Comparison of ENCODE assay signal across 1 cellular context in the genomic region with DNA sequence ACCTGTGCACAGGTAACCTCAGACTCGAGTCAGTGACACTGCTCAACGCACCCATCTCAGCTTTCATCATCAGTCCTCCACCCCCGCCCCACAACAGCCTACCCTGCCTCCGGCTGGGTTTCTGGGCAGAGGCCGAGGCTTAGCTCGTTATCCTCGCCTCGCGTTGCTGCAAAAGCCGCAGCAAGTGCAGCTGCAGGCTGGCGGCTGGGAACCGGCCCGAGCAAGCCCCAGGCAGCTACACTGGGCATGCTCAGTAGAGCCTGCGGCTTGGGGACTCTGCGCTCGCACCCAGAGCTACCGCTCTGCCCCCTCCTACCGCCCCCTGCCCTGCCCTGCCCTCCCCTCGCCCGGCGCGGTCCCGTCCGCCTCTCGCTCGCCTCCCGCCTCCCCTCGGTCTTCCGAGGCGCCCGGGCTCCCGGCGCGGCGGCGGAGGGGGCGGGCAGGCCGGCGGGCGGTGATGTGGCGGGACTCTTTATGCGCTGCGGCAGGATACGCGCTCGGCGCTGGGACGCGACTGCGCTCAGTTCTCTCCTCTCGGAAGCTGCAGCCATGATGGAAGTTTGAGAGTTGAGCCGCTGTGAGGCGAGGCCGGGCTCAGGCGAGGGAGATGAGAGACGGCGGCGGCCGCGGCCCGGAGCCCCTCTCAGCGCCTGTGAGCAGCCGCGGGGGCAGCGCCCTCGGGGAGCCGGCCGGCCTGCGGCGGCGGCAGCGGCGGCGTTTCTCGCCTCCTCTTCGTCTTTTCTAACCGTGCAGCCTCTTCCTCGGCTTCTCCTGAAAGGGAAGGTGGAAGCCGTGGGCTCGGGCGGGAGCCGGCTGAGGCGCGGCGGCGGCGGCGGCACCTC.
TF ChIP-seq lines count a peak whose summit lies in the region.

A gene with protein sequence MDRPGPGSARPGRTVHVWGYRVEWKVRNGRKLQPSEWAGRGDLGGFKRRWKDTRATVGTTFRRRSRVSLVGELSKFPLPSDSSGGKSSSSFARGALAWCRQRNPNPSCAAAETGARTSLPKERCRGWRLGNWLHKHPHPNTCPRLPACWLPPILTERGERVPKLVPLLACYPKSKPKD (minus strand): TSS at position 432 of the 842 bp plus-strand sequence. CDS start 1,046 bp downstream, outside the sequence.
A gene (plus strand): TSS at position 524 of the 842 bp plus-strand sequence. CDS start 845 bp downstream, outside the sequence.

TF ChIP-seq in HepG2, 621 proteins besides CTCF, POLR2A, EP300 and RAD21 (continued from another document and continues in another):
- TF ChIP-seq, protein P1, sequence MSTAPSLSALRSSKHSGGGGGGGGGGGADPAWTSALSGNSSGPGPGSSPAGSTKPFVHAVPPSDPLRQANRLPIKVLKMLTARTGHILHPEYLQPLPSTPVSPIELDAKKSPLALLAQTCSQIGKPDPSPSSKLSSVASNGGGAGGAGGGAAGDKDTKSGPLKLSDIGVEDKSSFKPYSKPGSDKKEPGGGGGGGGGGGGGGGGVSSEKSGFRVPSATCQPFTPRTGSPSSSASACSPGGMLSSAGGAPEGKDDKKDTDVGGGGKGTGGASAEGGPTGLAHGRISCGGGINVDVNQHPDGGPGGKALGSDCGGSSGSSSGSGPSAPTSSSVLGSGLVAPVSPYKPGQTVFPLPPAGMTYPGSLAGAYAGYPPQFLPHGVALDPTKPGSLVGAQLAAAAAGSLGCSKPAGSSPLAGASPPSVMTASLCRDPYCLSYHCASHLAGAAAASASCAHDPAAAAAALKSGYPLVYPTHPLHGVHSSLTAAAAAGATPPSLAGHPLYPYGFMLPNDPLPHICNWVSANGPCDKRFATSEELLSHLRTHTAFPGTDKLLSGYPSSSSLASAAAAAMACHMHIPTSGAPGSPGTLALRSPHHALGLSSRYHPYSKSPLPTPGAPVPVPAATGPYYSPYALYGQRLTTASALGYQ (CRISPR knock-in tag; IDR thresholded peaks at IDR 0.05): 0 out of 2 replicates have a peak, but pooled peaks have one; percentile 32
- TF ChIP-seq MAZ (IDR thresholded peaks at IDR 0.05; ENCODE audit: borderline replicate concordance, low read depth, low read length): peak; percentile 73; the same call in 1 of the 2 replicates
- peak; percentile 98 for TF ChIP-seq MAZ (CRISPR knock-in tag; IDR thresholded peaks at IDR 0.05; ENCODE audit: low read depth)
- TF ChIP-seq SYNCRIP (IDR thresholded peaks at IDR 0.05; ENCODE audit: insufficient read depth, low read depth, low read length): no peak
- TF ChIP-seq ZKSCAN1 (IDR thresholded peaks at IDR 0.05; ENCODE audit: low read length): no peak
- peak; percentile 88 for TF ChIP-seq CHD2 (IDR thresholded peaks at IDR 0.05; ENCODE audit: low read depth, low read length)
- TF ChIP-seq, protein P2, sequence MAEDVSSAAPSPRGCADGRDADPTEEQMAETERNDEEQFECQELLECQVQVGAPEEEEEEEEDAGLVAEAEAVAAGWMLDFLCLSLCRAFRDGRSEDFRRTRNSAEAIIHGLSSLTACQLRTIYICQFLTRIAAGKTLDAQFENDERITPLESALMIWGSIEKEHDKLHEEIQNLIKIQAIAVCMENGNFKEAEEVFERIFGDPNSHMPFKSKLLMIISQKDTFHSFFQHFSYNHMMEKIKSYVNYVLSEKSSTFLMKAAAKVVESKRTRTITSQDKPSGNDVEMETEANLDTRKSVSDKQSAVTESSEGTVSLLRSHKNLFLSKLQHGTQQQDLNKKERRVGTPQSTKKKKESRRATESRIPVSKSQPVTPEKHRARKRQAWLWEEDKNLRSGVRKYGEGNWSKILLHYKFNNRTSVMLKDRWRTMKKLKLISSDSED (CRISPR knock-in tag; IDR thresholded peaks at IDR 0.05): no peak
- TF ChIP-seq ZNF737 (CRISPR knock-in tag; IDR thresholded peaks at IDR 0.05; ENCODE audit: borderline replicate concordance): no peak
- TF ChIP-seq RARA (CRISPR knock-in tag; IDR thresholded peaks at IDR 0.05): peak; percentile 63; the same call in 1 of the 2 replicates
- TF ChIP-seq ZNF552 (CRISPR knock-in tag; IDR thresholded peaks at IDR 0.05; ENCODE audit: borderline replicate concordance): 0 out of 2 replicates have a peak, but pooled peaks have one; percentile 27
- no peak for TF ChIP-seq TBX3 (IDR thresholded peaks at IDR 0.05; ENCODE audit: borderline replicate concordance)
- no peak for TF ChIP-seq KDM5A (IDR thresholded peaks at IDR 0.05; ENCODE audit: borderline replicate concordance, low read length)
- TF ChIP-seq, protein P3, sequence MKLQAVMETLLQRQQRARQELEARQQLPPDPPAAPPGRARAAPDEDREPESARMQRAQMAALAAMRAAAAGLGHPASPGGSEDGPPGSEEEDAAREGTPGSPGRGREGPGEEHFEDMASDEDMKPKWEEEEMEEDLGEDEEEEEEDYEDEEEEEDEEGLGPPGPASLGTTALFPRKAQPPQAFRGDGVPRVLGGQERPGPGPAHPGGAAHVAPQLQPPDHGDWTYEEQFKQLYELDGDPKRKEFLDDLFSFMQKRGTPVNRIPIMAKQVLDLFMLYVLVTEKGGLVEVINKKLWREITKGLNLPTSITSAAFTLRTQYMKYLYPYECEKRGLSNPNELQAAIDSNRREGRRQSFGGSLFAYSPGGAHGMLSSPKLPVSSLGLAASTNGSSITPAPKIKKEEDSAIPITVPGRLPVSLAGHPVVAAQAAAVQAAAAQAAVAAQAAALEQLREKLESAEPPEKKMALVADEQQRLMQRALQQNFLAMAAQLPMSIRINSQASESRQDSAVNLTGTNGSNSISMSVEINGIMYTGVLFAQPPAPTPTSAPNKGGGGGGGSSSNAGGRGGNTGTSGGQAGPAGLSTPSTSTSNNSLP (IDR thresholded peaks at IDR 0.05; ENCODE audit: low read depth, low read length): peak; percentile 33; the same call in 1 of the 2 replicates
- no peak for TF ChIP-seq PTBP1 (IDR thresholded peaks at IDR 0.05; ENCODE audit: low read depth, low read length, poor library complexity, severe bottlenecking)
- TF ChIP-seq IRF2 (CRISPR knock-in tag; IDR thresholded peaks at IDR 0.05): peak; percentile 90
- TF ChIP-seq SP5 (CRISPR knock-in tag; IDR thresholded peaks at IDR 0.05; ENCODE audit: borderline replicate concordance, low read depth): peak; percentile 81
- peak; percentile 95 for TF ChIP-seq ZNF792 (CRISPR knock-in tag; IDR thresholded peaks at IDR 0.05)
- TF ChIP-seq, protein P4, sequence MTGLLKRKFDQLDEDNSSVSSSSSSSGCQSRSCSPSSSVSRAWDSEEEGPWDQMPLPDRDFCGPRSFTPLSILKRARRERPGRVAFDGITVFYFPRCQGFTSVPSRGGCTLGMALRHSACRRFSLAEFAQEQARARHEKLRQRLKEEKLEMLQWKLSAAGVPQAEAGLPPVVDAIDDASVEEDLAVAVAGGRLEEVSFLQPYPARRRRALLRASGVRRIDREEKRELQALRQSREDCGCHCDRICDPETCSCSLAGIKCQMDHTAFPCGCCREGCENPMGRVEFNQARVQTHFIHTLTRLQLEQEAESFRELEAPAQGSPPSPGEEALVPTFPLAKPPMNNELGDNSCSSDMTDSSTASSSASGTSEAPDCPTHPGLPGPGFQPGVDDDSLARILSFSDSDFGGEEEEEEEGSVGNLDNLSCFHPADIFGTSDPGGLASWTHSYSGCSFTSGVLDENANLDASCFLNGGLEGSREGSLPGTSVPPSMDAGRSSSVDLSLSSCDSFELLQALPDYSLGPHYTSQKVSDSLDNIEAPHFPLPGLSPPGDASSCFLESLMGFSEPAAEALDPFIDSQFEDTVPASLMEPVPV (CRISPR knock-in tag; IDR thresholded peaks at IDR 0.05): no peak
- TF ChIP-seq ZNF12 (CRISPR knock-in tag; IDR thresholded peaks at IDR 0.05): peak; percentile 66; the same call in 1 of the 2 replicates
- peak; percentile 77; the same call in 1 of the 2 replicates for TF ChIP-seq ZNF562 (CRISPR knock-in tag; IDR thresholded peaks at IDR 0.05; ENCODE audit: borderline replicate concordance)
- peak; percentile 72 for TF ChIP-seq GATAD1 (CRISPR knock-in tag; IDR thresholded peaks at IDR 0.05)
- TF ChIP-seq ZNF547 (CRISPR knock-in tag; IDR thresholded peaks at IDR 0.05): peak; percentile 87; the same call in 1 of the 2 replicates
- TF ChIP-seq ZSCAN30 (CRISPR knock-in tag; IDR thresholded peaks at IDR 0.05): no peak
- TF ChIP-seq KLF9 (CRISPR knock-in tag; IDR thresholded peaks at IDR 0.05; ENCODE audit: low read depth): no peak
- peak; percentile 89; the same call in 1 of the 2 replicates for TF ChIP-seq ZNF772 (CRISPR knock-in tag; IDR thresholded peaks at IDR 0.05)
- no peak for TF ChIP-seq ZNF660 (CRISPR knock-in tag; IDR thresholded peaks at IDR 0.05; ENCODE audit: borderline replicate concordance, low read depth)
- TF ChIP-seq ZNF589 (CRISPR knock-in tag; conservative IDR thresholded peaks at IDR 0.05): peak; percentile 76; the same call in 1 of the 2 replicates
- TF ChIP-seq, protein P5, sequence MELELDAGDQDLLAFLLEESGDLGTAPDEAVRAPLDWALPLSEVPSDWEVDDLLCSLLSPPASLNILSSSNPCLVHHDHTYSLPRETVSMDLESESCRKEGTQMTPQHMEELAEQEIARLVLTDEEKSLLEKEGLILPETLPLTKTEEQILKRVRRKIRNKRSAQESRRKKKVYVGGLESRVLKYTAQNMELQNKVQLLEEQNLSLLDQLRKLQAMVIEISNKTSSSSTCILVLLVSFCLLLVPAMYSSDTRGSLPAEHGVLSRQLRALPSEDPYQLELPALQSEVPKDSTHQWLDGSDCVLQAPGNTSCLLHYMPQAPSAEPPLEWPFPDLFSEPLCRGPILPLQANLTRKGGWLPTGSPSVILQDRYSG (CRISPR knock-in tag; IDR thresholded peaks at IDR 0.05): peak; percentile 29; the same call in 1 of the 2 replicates
- 0 out of 2 replicates have a peak, but pooled peaks have one; percentile 80 for TF ChIP-seq ARHGAP35 (CRISPR knock-in tag; IDR thresholded peaks at IDR 0.05; ENCODE audit: borderline replicate concordance)
- TF ChIP-seq, protein P6, sequence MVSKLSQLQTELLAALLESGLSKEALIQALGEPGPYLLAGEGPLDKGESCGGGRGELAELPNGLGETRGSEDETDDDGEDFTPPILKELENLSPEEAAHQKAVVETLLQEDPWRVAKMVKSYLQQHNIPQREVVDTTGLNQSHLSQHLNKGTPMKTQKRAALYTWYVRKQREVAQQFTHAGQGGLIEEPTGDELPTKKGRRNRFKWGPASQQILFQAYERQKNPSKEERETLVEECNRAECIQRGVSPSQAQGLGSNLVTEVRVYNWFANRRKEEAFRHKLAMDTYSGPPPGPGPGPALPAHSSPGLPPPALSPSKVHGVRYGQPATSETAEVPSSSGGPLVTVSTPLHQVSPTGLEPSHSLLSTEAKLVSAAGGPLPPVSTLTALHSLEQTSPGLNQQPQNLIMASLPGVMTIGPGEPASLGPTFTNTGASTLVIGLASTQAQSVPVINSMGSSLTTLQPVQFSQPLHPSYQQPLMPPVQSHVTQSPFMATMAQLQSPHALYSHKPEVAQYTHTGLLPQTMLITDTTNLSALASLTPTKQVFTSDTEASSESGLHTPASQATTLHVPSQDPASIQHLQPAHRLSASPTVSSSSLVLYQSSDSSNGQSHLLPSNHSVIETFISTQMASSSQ (IDR thresholded peaks at IDR 0.05; ENCODE audit: low read depth): no peak; the same call in 1 of the 2 replicates
- TF ChIP-seq, protein P6 (CRISPR knock-in tag; IDR thresholded peaks at IDR 0.05; ENCODE audit: borderline replicate concordance): peak; percentile 80
- no peak for TF ChIP-seq PCBP2 (optimal IDR thresholded peaks at IDR 0.05; ENCODE audit: low read depth, low read length, poor library complexity, severe bottlenecking)
- TF ChIP-seq, protein P7, sequence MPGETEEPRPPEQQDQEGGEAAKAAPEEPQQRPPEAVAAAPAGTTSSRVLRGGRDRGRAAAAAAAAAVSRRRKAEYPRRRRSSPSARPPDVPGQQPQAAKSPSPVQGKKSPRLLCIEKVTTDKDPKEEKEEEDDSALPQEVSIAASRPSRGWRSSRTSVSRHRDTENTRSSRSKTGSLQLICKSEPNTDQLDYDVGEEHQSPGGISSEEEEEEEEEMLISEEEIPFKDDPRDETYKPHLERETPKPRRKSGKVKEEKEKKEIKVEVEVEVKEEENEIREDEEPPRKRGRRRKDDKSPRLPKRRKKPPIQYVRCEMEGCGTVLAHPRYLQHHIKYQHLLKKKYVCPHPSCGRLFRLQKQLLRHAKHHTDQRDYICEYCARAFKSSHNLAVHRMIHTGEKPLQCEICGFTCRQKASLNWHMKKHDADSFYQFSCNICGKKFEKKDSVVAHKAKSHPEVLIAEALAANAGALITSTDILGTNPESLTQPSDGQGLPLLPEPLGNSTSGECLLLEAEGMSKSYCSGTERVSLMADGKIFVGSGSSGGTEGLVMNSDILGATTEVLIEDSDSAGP (CRISPR knock-in tag; IDR thresholded peaks at IDR 0.05; ENCODE audit: borderline replicate concordance): peak; percentile 38; the same call in 1 of the 2 replicates
- TF ChIP-seq, protein P8, sequence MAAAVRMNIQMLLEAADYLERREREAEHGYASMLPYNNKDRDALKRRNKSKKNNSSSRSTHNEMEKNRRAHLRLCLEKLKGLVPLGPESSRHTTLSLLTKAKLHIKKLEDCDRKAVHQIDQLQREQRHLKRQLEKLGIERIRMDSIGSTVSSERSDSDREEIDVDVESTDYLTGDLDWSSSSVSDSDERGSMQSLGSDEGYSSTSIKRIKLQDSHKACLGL (CRISPR knock-in tag; IDR thresholded peaks at IDR 0.05): no peak; the same call in 1 of the 2 replicates
